In genomic region chr18:58682429-58683069, GRCh38 we compare ENCODE assay signal across 9 cellular contexts. TPM values are rescaled to one million over a fixed set of nuclear protein-coding genes. Genes with fewer than 3 reads are reported as not detected.
DNase-seq lines count a peak whose midpoint lies in the region; ATAC-seq, FAIRE-seq and TF ChIP-seq lines count a peak whose summit lies in the region.
"Had no signal": no experiment of that assay in that cellular context is flagged by ENCODE, and none has a peak within 500 bp of the region (broad histone marks: within the 10 kb centered on the region; RNA-seq: fewer than 3 reads in every experiment).

No MANE protein-coding gene starts in this region.

- no peaks in the 10 kb centered on the region for H3K36me3 ChIP-seq in adrenal gland (replicated peaks in 1 of 2)

- H3K27ac ChIP-seq in adrenal gland = no peak overlapping the region

- peak; percentile 52 for ATAC-seq in Right ventricle myocardium superior (ENCODE audit: poor library complexity)
- no peak for ATAC-seq in GM18517 (IDR thresholded peaks at IDR 0.05; ENCODE audit: unreplicated experiment)
- ATAC-seq in HG03469 (IDR thresholded peaks at IDR 0.05; ENCODE audit: unreplicated experiment) = no peak

- H3K9me3 ChIP-seq in adrenal gland (replicated peaks in 1 of 3) = no peaks in the 10 kb centered on the region

- TF ChIP-seq POLR2A in adrenal gland (IDR thresholded peaks at IDR 0.05) = no peak

- DNase-seq in Right ventricle myocardium superior = peak; percentile 70
- no peak for DNase-seq in cardiac septum (ENCODE audit: low spot score)
- peak; percentile 45 to 84 (median 68) for DNase-seq in adrenal gland
- DNase-seq in iris pigment epithelial cell (ENCODE audit: low read depth) = peak; percentile 88
- DNase-seq in urothelium cell line (ENCODE audit: low spot score) = peak; percentile 68
- DNase-seq in epidermal melanocyte (ENCODE audit: insufficient read length, low spot score) = no peak
- DNase-seq: COR-L47 had no signal

- H3K4me3 ChIP-seq in adrenal gland = no peak overlapping the region

- WGBS in adrenal gland, 4 donors = 59 to 75% (median 70%) methylated on average over 5 of the region's 5 CpGs

- H3K27me3 ChIP-seq in adrenal gland = no peaks in the 10 kb centered on the region

- H3K4me1 ChIP-seq in adrenal gland (replicated peaks in 1 of 2) = peaks cover 0 to 5% of the 10 kb centered on the region in 2 donors

- FAIRE-seq in urothelium cell line (lab: Jason Lieb, UNC) = no peak

- intact Hi-C loops in Right ventricle myocardium superior (cut with DNase I) = no loop called here
- intact Hi-C loops in cardiac septum (cut with DNase I) = no loop called here
- intact Hi-C loops in adrenal gland (cut with DNase I) = no loop called here

- TF ChIP-seq CTCF in adrenal gland (IDR thresholded peaks at IDR 0.05) = no peak

RNA-seq across cellular contexts. Expression of gene MALT1, which starts 11.3 kb away (rescaled TPM):
- 10.2 TPM for total RNA-seq in Right ventricle myocardium superior
- total RNA-seq in cardiac septum = 12.8 TPM
- total RNA-seq in adrenal gland = 10 to 100 TPM in 3 of 8 donors, 1 to 10 TPM in 5; 6.7 to 19.2 (median 9.7) TPM
- 1 to 10 TPM; 4.2 to 8.0 (median 4.8) TPM for polyA plus RNA-seq in adrenal gland

RNA-seq across cellular contexts. Expression of gene ALPK2, which starts 53.7 kb away (rescaled TPM):
- 216 TPM for total RNA-seq in Right ventricle myocardium superior
- 116 TPM for total RNA-seq in cardiac septum
- under 1 TPM in 1 of 8 donors, not detected in 7; 0.07 TPM for total RNA-seq in adrenal gland
- polyA plus RNA-seq in adrenal gland = under 1 TPM in 2 of 3 donors, not detected in 1; under 0.01 to 0.08 TPM

Comparison
In these comparisons a context has a peak if more than half of its experiments do, and no peak if none do; other contexts are left out.
1. DNase-seq: peak in Right ventricle myocardium superior (single experiment), adrenal gland (7 of 7), iris pigment epithelial cell (single experiment) and urothelium cell line (single experiment); none in cardiac septum (single experiment) and epidermal melanocyte (single experiment).
2. RNA of gene ALPK2, which starts 53.7 kb away (total RNA-seq): 216 TPM in Right ventricle myocardium superior (single experiment) and 116 TPM in cardiac septum (single experiment); 0.07 TPM in adrenal gland; every median in the first group is over 100 times any median in the second.